Comparison of ENCODE assay signal across 1 cellular context in the genomic region with DNA sequence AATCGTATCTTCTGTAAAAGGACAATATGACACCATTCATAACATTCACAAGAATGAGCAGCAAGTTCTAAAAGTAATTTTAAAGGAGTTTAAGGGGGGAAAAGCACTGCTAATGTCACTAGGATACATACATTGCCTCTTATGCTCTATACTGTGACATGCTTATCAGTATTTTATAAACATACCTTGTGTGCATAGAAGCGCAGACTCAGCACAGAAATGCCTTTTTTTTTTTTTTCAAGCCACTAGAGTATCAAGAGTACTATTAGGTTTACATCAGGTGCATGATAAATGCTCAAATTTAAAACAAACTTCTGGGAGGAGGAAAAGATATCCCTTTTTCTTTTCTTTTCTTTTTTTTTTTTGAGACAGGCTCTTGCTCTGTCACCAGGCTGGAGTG.
TF ChIP-seq lines count a peak whose summit lies in the region.

No MANE protein-coding gene starts in this region.

TF ChIP-seq in GM23338, 12 proteins besides CTCF, POLR2A, EP300 and RAD21:
- TF ChIP-seq POLR2AphosphoS5 (IDR thresholded peaks at IDR 0.05; ENCODE audit: low read depth): 0 out of 2 replicates have a peak, but pooled peaks have one; percentile 14
- no peak for TF ChIP-seq CREB1 (CRISPR knock-in tag; IDR thresholded peaks at IDR 0.05; ENCODE audit: low read depth)
TF ChIP-seq in GM23338: peak in this region for 1.
